Comparison of ENCODE assay signal across 13 cellular contexts in the genomic region with DNA sequence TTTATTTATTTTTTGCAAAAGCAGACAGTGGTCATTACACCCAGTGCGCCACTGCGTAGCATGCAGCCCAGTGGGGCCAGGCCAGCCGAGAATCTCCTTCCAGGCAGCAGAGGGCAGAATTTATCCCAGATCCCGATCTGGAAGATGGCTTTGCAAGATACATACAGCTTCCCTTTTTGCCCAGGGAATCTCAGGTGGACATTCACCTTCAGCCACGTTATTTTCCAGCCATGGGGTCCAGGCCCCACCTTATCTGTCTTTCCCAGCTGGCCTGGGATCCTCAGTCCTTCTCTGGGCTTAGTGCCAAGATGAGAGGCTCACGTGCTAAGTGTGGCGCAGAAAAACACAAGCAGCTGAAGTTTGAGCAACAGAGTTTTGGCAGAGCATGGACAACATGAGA.
DNase-seq lines count a peak whose midpoint lies in the region; ATAC-seq and TF ChIP-seq lines count a peak whose summit lies in the region.
"Had no signal": no experiment of that assay in that cellular context is flagged by ENCODE, and none has a peak within 500 bp of the region (broad histone marks: within the 10 kb centered on the region; RNA-seq: fewer than 3 reads in every experiment).

No MANE protein-coding gene starts in this region.

- no peak overlapping the region for H2AK5ac ChIP-seq in trophoblast cell (ENCODE audit: low read length)

- no peak overlapping the region for H4K12ac ChIP-seq in trophoblast cell (ENCODE audit: low read depth, low read length)

- H3K4ac ChIP-seq in trophoblast cell (ENCODE audit: low read depth, low read length): no peak overlapping the region

- H3K23ac ChIP-seq in trophoblast cell (ENCODE audit: low read length): no peak overlapping the region

- DNase-seq in EH (ENCODE audit: low read depth) (peak; percentile 17), NCI-H748 (lab: John Stamatoyannopoulos, UW; ENCODE audit: unreplicated experiment) (peak; percentile 50), foreskin fibroblast (no peak), trophoblast cell (peak in 1 of 2 donors; percentile 27), MG63 (no peak)
- no peak for DNase-seq in activated naive CD4-positive, alpha-beta T cell treated with Interleukin-2 at 50 U/mL for 16 hours
- no peak for DNase-seq in stimulated activated CD4-positive, alpha-beta T cell treated with anti-CD3 and anti-CD28 coated beads, Interleukin-1b, Interleukin-23, amount 100 ng/mL, for 48 hours
- DNase-seq: activated naive CD8-positive, alpha-beta T cell treated with anti-CD3 and anti-CD28 coated beads, Interleukin-2, amount 10 ng/mL, durations not matched to agents 7 days and 5 days; right cardiac atrium; stimulated activated naive CD8-positive, alpha-beta T cell treated with anti-CD3 and anti-CD28 coated beads, Interleukin-15, Interleukin-2, amounts not matched to agents 100 U/mL and 50 U/mL, for 24 hours; T-helper 2 cell had no signal

- no peaks in the 10 kb centered on the region for H3K9me3 ChIP-seq in trophoblast cell (ENCODE audit: insufficient read depth, low read depth, low read length)
- no peaks in the 10 kb centered on the region for H3K9me3 ChIP-seq in MG63

- H2AFZ ChIP-seq in trophoblast cell (ENCODE audit: insufficient read depth, low read length, poor library complexity): peak overlapping the region; percentile 7

- H2BK5ac ChIP-seq in trophoblast cell (ENCODE audit: low read depth, low read length, poor library complexity): no peak overlapping the region

- H3K79me2 ChIP-seq in trophoblast cell (ENCODE audit: control insufficient read depth, insufficient read depth, low read length, poor library complexity): no peaks in the 10 kb centered on the region

- no peak overlapping the region for H3K4me2 ChIP-seq in trophoblast cell (ENCODE audit: low read length)

- H3K27ac ChIP-seq in trophoblast cell (ENCODE audit: low read depth, low read length): no peak overlapping the region

- no peak overlapping the region for H3K9ac ChIP-seq in trophoblast cell (ENCODE audit: low read length)

- no peak overlapping the region for H2BK120ac ChIP-seq in trophoblast cell (ENCODE audit: insufficient read depth, low read length, poor library complexity)

- H3K14ac ChIP-seq in trophoblast cell (ENCODE audit: low read length): no peak overlapping the region

- no peaks in the 10 kb centered on the region for H3K36me3 ChIP-seq in trophoblast cell (ENCODE audit: control insufficient read depth in 1 of 2, insufficient read depth in 2 of 2, low read length in 2 of 2)
- no peaks in the 10 kb centered on the region for H3K36me3 ChIP-seq in MG63

- no CpG with 5 or more reads among the region's 7 CpGs for WGBS in trophoblast cell (ENCODE audit: extremely low coverage, insufficient coverage, insufficient read length)

- H3K4me3 ChIP-seq in foreskin fibroblast (ENCODE audit: low read depth in 1 of 2, low read length in 2 of 2) (no peak overlapping the region), trophoblast cell (ENCODE audit: low read depth, low read length) (no peak overlapping the region), MG63 (no peak overlapping the region)

- peak; percentile 10 for TF ChIP-seq CTCF in foreskin fibroblast (IDR thresholded peaks at IDR 0.05; ENCODE audit: low read depth, low read length)

- H3K4me1 ChIP-seq in trophoblast cell (ENCODE audit: control insufficient read depth in 1 of 2, insufficient read depth in 2 of 2, low read length in 2 of 2): no peaks in the 10 kb centered on the region

- H3K27me3 ChIP-seq in trophoblast cell (ENCODE audit: insufficient read depth, low read length) (no peaks in the 10 kb centered on the region), MG63 (no peaks in the 10 kb centered on the region)

- H4K91ac ChIP-seq in trophoblast cell (ENCODE audit: low read depth, low read length): no peak overlapping the region

- no peak overlapping the region for H2BK12ac ChIP-seq in trophoblast cell (ENCODE audit: low read length)

- no peak overlapping the region for H4K8ac ChIP-seq in trophoblast cell (ENCODE audit: low read depth, low read length)

- H3K79me1 ChIP-seq in trophoblast cell (ENCODE audit: low read length): no peaks in the 10 kb centered on the region

- no peak for ATAC-seq in HG03565 (IDR thresholded peaks at IDR 0.05; ENCODE audit: unreplicated experiment)
- ATAC-seq: HCT116; stimulated activated naive CD8-positive, alpha-beta T cell treated with anti-CD3 and anti-CD28 coated beads, Interleukin-15, Interleukin-2, amounts not matched to agents 100 U/mL and 50 U/mL, for 24 hours had no signal

- no peak overlapping the region for H3K18ac ChIP-seq in trophoblast cell (ENCODE audit: low read length)

Comparison
In these comparisons a context has a peak if more than half of its experiments do, and no peak if none do; other contexts are left out.
1. DNase-seq: peak in EH (single experiment) and NCI-H748 (single experiment); none in foreskin fibroblast (0 of 2), activated naive CD4-positive, alpha-beta T cell treated with Interleukin-2 at 50 U/mL for 16 hours (single experiment), MG63 (single experiment) and stimulated activated CD4-positive, alpha-beta T cell treated with anti-CD3 and anti-CD28 coated beads, Interleukin-1b, Interleukin-23, amount 100 ng/mL, for 48 hours (single experiment).